1 cellular context compared by ENCODE assay signal in genomic region chr20:13340088-13340487, GRCh38.
TF ChIP-seq lines count a peak whose summit lies in the region.

No MANE protein-coding gene starts in this region.

TF ChIP-seq in GM12878, 131 proteins besides CTCF, POLR2A, EP300 and RAD21:
- no peak for TF ChIP-seq CREM (IDR thresholded peaks at IDR 0.05; ENCODE audit: low read depth)
- TF ChIP-seq IKZF2 (IDR thresholded peaks at IDR 0.05) = 0 out of 4 replicates have a peak, but pooled peaks of 1 of the 2 experiments have one; percentile 20
- no peak for TF ChIP-seq YY1 (IDR thresholded peaks at IDR 0.05; ENCODE audit: low read depth, low read length)
- no peak for TF ChIP-seq CUX1 (IDR thresholded peaks at IDR 0.05; ENCODE audit: insufficient replicate concordance, low read depth, low read length)
- no peak for TF ChIP-seq EED (IDR thresholded peaks at IDR 0.05; ENCODE audit: low read depth)
- TF ChIP-seq DPF2 (IDR thresholded peaks at IDR 0.05) = no peak
- no peak for TF ChIP-seq HCFC1 (IDR thresholded peaks at IDR 0.05; ENCODE audit: low read length)
- TF ChIP-seq IKZF1 (conservative IDR thresholded peaks at IDR 0.05) = peak; percentile 40
- TF ChIP-seq ZBED1 (IDR thresholded peaks at IDR 0.05; ENCODE audit: borderline replicate concordance) = no peak
TF ChIP-seq in GM12878: peak in this region for 2.
